9 cellular contexts compared by ENCODE assay signal in genomic region chr6:3410385-3411360, GRCh38. TPM values are rescaled to one million over a fixed set of nuclear protein-coding genes. Genes with fewer than 3 reads are reported as not detected.
DNase-seq lines count a peak whose midpoint lies in the region; ATAC-seq and TF ChIP-seq lines count a peak whose summit lies in the region.
"Had no signal": no experiment of that assay in that cellular context is flagged by ENCODE, and none has a peak within 500 bp of the region (broad histone marks: within the 10 kb centered on the region; RNA-seq: fewer than 3 reads in every experiment).

No MANE protein-coding gene starts in this region.

- no peaks in the 10 kb centered on the region for H3K27me3 ChIP-seq in breast epithelium
- H3K27me3 ChIP-seq in kidney epithelial cell (ENCODE audit: control insufficient read depth, insufficient read depth, low read length), result no peaks in the 10 kb centered on the region

- ATAC-seq in HG03097 (IDR thresholded peaks at IDR 0.05; ENCODE audit: low FRiP score, unreplicated experiment), result no peak

- no peaks in the 10 kb centered on the region for H3K9me3 ChIP-seq in breast epithelium

- no peak overlapping the region for H3K27ac ChIP-seq in VCaP
- no peak overlapping the region for H3K27ac ChIP-seq in breast epithelium
- H3K27ac ChIP-seq: epithelial cell of prostate had no signal

- no peaks in the 10 kb centered on the region for H3K4me1 ChIP-seq in breast epithelium

- H3K36me3 ChIP-seq in breast epithelium, result no peaks in the 10 kb centered on the region
- H3K36me3 ChIP-seq in kidney epithelial cell (ENCODE audit: control insufficient read depth, insufficient read depth, low read length), result no peaks in the 10 kb centered on the region

- H3K4me3 ChIP-seq in GM12864 (ENCODE audit: low read depth, low read length), result no peak overlapping the region
- H3K4me3 ChIP-seq in breast epithelium, result no peak overlapping the region
- H3K4me3 ChIP-seq in kidney epithelial cell (ENCODE audit: low read depth, low read length), result no peak overlapping the region

- TF ChIP-seq CTCF in GM12864 (IDR thresholded peaks at IDR 0.05; ENCODE audit: low read depth, low read length, missing control alignments) (peak; percentile 79), VCaP (conservative IDR thresholded peaks at IDR 0.05) (peak; percentile 44; the same call in 1 of the 2 replicates), breast epithelium (IDR thresholded peaks at IDR 0.05) (peak; percentile 13 to 50 (median 43)), kidney epithelial cell (IDR thresholded peaks at IDR 0.05; ENCODE audit: insufficient read depth, low read length, poor library complexity, severe bottlenecking) (peak; percentile 73)

- TF ChIP-seq POLR2A in breast epithelium (IDR thresholded peaks at IDR 0.05), result no peak

- intact Hi-C loops in breast epithelium (cut with DNase I; ENCODE audit: low total_unique reads), result no loop called here

- DNase-seq in GM12864 (ENCODE audit: low read depth), result peak; percentile 19
- DNase-seq in NCI-H1092 (lab: John Stamatoyannopoulos, UW), result peak; percentile 27
- DNase-seq in breast epithelium (ENCODE audit: low spot score in 2 of 2), result no peak
- DNase-seq in kidney epithelial cell (ENCODE audit: low read depth), result no peak
- DNase-seq in stimulated activated CD4-positive, alpha-beta T cell treated with anti-CD3 and anti-CD28 coated beads, Interleukin-4, amount 100 ng/mL, for 24 hours, result peak; percentile 70
- DNase-seq in NCI-H2107 treated with DMSO at 0.1 percent for 48 hours (lab: John Stamatoyannopoulos, UW; ENCODE audit: unreplicated experiment), result no peak

RNA-seq across cellular contexts. Expression of gene SLC22A23, which starts 46.2 kb away (rescaled TPM):
- total RNA-seq in breast epithelium (10 to 100 TPM; 10.9 to 26.3 (median 22.9) TPM), kidney epithelial cell (3.6 and 5.1 TPM in 2 replicates)

Comparison
In these comparisons a context has a peak if more than half of its experiments do, and no peak if none do; other contexts are left out.
1. DNase-seq: peak in GM12864 (single experiment), NCI-H1092 (single experiment) and stimulated activated CD4-positive, alpha-beta T cell treated with anti-CD3 and anti-CD28 coated beads, Interleukin-4, amount 100 ng/mL, for 24 hours (single experiment); none in breast epithelium (0 of 2), kidney epithelial cell (single experiment) and NCI-H2107 treated with DMSO at 0.1 percent for 48 hours (single experiment).
2. Peak in every context shown above with its lines, with median percentiles within 50 percentile points of each other: CTCF ChIP-seq.